ENCODE assay signal across 13 cellular contexts in the genomic region with DNA sequence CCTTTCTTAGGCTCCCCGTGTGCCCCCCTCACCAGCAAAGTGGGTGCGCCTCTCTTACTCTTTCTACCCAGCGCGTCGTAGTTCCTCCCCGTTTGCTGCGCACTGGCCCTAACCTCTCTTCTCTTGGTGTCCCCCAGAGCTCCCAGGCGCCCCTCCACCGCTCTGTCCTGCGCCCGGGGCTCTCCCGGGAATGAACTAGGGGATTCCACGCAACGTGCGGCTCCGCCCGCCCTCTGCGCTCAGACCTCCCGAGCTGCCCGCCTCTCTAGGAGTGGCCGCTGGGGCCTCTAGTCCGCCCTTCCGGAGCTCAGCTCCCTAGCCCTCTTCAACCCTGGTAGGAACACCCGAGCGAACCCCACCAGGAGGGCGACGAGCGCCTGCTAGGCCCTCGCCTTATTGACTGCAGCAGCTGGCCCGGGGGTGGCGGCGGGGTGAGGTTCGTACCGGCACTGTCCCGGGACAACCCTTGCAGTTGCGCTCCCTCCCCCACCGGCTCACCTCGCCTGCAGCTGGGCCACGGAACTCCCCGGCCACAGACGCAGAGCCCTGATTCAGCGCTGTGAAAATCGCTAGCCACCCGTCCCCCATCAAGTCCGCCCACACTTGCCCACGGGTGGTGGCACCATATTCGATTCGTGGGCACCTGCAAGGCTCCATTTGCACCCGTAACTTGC. TPM values are rescaled to one million over a fixed set of nuclear protein-coding genes. Genes with fewer than 3 reads are reported as not detected.
DNase-seq lines count a peak whose midpoint lies in the region; ATAC-seq and TF ChIP-seq lines count a peak whose summit lies in the region.
"Had no signal": no experiment of that assay in that cellular context is flagged by ENCODE, and none has a peak within 500 bp of the region (broad histone marks: within the 10 kb centered on the region; RNA-seq: fewer than 3 reads in every experiment).

No MANE protein-coding gene starts in this region.

- TF ChIP-seq CTCF in psoas muscle (IDR thresholded peaks at IDR 0.05): no peak

- H3K9me3 ChIP-seq in right cardiac atrium (ENCODE audit: control insufficient read depth, low read length) (no peaks in the 10 kb centered on the region), psoas muscle (no peaks in the 10 kb centered on the region)

- DNase-seq in ELF-1 (ENCODE audit: low read depth, low spot score) (peak; percentile 33), right cardiac atrium (peak; percentile 67 to 80 (median 69)), psoas muscle (peak; percentile 81 to 95), NCI-H2171 treated with DMSO at 0.1 percent for 48 hours (lab: John Stamatoyannopoulos, UW) (no peak), globus pallidus (ENCODE audit: low spot score) (no peak)
- no peak for DNase-seq in activated CD4-positive, CD25-positive, alpha-beta regulatory T cell (lab: John Stamatoyannopoulos, UW)
- DNase-seq: GOT3, left colon, SW 1271 had no signal

- H3K36me3 Mint-ChIP-seq in activated naive CD8-positive, alpha-beta T cell: no peaks in the 10 kb centered on the region
- H3K36me3 Mint-ChIP-seq: IgD-negative memory B cell had no signal

- H3K27ac ChIP-seq in right cardiac atrium (ENCODE audit: low read length) (no peak overlapping the region), psoas muscle (peak overlapping the region; percentile 93)

- intact Hi-C loops in right cardiac atrium (cut with DNase I): no loop called here
- intact Hi-C loops in psoas muscle (cut with DNase I): loop anchor here (5.0 to 10.0 kb wide), 3 partner anchors 52 to 410 kb away; a partner anchor contains a TSS

- H3K27ac Mint-ChIP-seq in activated naive CD8-positive, alpha-beta T cell: no peak overlapping the region
- H3K27ac Mint-ChIP-seq: activated naive CD4-positive, alpha-beta T cell treated with anti-CD3 and anti-CD28 coated beads, Interleukin-2, amount 50 U/mL, for 72 hours; IgD-negative memory B cell had no signal

- H3K27me3 Mint-ChIP-seq in activated naive CD8-positive, alpha-beta T cell: peaks cover 48% of the 10 kb centered on the region

- peaks cover 13% of the 10 kb centered on the region for H3K4me1 Mint-ChIP-seq in activated naive CD8-positive, alpha-beta T cell (ENCODE audit: low read depth)

- H3K4me1 ChIP-seq in right cardiac atrium (ENCODE audit: control insufficient read depth, insufficient read depth, low read length) (peaks cover 4% of the 10 kb centered on the region), psoas muscle (peaks cover 27% of the 10 kb centered on the region)

- 2% methylated on average over 49 of the region's 49 CpGs for WGBS in right cardiac atrium
- WGBS in psoas muscle, 3 donors: 1 to 2% (median 1%) methylated on average over 47 to 49 of the region's 49 CpGs

- H3K4me3 Mint-ChIP-seq in activated naive CD8-positive, alpha-beta T cell: peak overlapping the region; percentile 38

- H3K9me3 Mint-ChIP-seq in activated naive CD8-positive, alpha-beta T cell (ENCODE audit: low read depth): no peaks in the 10 kb centered on the region
- H3K9me3 Mint-ChIP-seq: IgD-negative memory B cell had no signal

- peak overlapping the region; percentile 66 for H3K4me3 ChIP-seq in right cardiac atrium (ENCODE audit: low read length)
- peak overlapping the region; percentile 85 for H3K4me3 ChIP-seq in psoas muscle

- ATAC-seq in right cardiac atrium (peak; percentile 82 to 91), psoas muscle (peak; percentile 82 to 88 (median 86)), HG02759 (IDR thresholded peaks at IDR 0.05; ENCODE audit: unreplicated experiment) (no peak)
- ATAC-seq: left colon had no signal

- H3K27me3 ChIP-seq in right cardiac atrium (ENCODE audit: control insufficient read depth, insufficient read depth): no peaks in the 10 kb centered on the region
- no peaks in the 10 kb centered on the region for H3K27me3 ChIP-seq in psoas muscle (ENCODE audit: insufficient read depth in 3 of 3, low read length in 2 of 3)

- peaks cover 0 to 4% of the 10 kb centered on the region in 2 donors for H3K36me3 ChIP-seq in psoas muscle (ENCODE audit: insufficient read depth in 1 of 2, low read depth in 1 of 2)

RNA-seq across cellular contexts. Expression of a gene that starts 1.3 kb away (rescaled TPM):
- total RNA-seq in right cardiac atrium (under 1 TPM; 0.31 to 0.97 (median 0.67) TPM), psoas muscle (100 to 1,000 TPM in 1 of 4 donors, 10 to 100 TPM in 3; 11.6 to 108 (median 25.1) TPM)
- polyA plus RNA-seq in right cardiac atrium (0.52 TPM), psoas muscle (100 to 1,000 TPM in 1 of 3 donors, 10 to 100 TPM in 2; 69.7 to 125 (median 78.3) TPM)
- total RNA-seq: activated naive CD4-positive, alpha-beta T cell treated with anti-CD3 and anti-CD28 coated beads, Interleukin-2, amount 50 U/mL, for 72 hours had no signal
- polyA plus RNA-seq: IgD-negative memory B cell had no signal

Comparison
In these comparisons a context has a peak if more than half of its experiments do, and no peak if none do; other contexts are left out.
1. DNase-seq: peak in ELF-1 (single experiment), right cardiac atrium (3 of 3) and psoas muscle (2 of 2); none in NCI-H2171 treated with DMSO at 0.1 percent for 48 hours (single experiment), globus pallidus (single experiment) and activated CD4-positive, CD25-positive, alpha-beta regulatory T cell (0 of 4).
2. RNA of a gene that starts 1.3 kb away (total RNA-seq): 11.6 to 108 TPM in psoas muscle; 0.31 to 0.97 TPM in right cardiac atrium; every median in the first group is over 4 times any median in the second.
3. intact Hi-C loops: an anchor here in psoas muscle (5.0 to 10.0 kb wide); none called in right cardiac atrium.